8 cellular contexts compared by ENCODE assay signal in genomic region chr1:181149326-181150000, GRCh38.
DNase-seq lines count a peak whose midpoint lies in the region; ATAC-seq, FAIRE-seq and TF ChIP-seq lines count a peak whose summit lies in the region.

No MANE protein-coding gene starts in this region.

- peak overlapping the region; percentile 6; the same call in 1 of the 2 replicates for H3K27ac ChIP-seq in KMS-11
- H3K27ac ChIP-seq in naive thymus-derived CD4-positive, alpha-beta T cell (ENCODE audit: low read depth, low read length), result peak overlapping the region; percentile 57

- H3K4me3 Mint-ChIP-seq in naive thymus-derived CD4-positive, alpha-beta T cell, result peak overlapping the region; percentile 64 to 92 (median 80)

- TF ChIP-seq POLR2A in GM12891 (IDR thresholded peaks at IDR 0.05; ENCODE audit: low read depth, low read length), result peak; percentile 68

- H4K20me1 ChIP-seq in KMS-11 (ENCODE audit: insufficient read depth), result no peaks in the 10 kb centered on the region

- H3K4me2 ChIP-seq in KMS-11, result peak overlapping the region; percentile 55

- peaks cover 57% of the 10 kb centered on the region for H3K4me1 ChIP-seq in KMS-11 (ENCODE audit: low read depth, poor library complexity, severe bottlenecking)
- H3K4me1 ChIP-seq in naive thymus-derived CD4-positive, alpha-beta T cell (ENCODE audit: control insufficient read depth in 2 of 2, insufficient read depth in 2 of 2, low read length in 2 of 2), result peaks cover 34 to 41% of the 10 kb centered on the region in 2 donors

- POLR2A ChIA-PET in naive thymus-derived CD4-positive, alpha-beta T cell (lab: Charles Lee), result interaction anchor here (0.5 to 16.7 kb wide), 12 partner anchors 9 to 315 kb away, joined by 3 to 176 read pairs (median 6); partner anchors contain the start of genes IER5, MR1 and STX6

- FAIRE-seq in GM12891 (lab: Jason Lieb, UNC), result peak; percentile 92

- H2AFZ ChIP-seq in KMS-11 (ENCODE audit: low read depth), result no peak overlapping the region

- no peak for DNase-seq in GM12891 (ENCODE audit: insufficient read length, low spot score)
- peak; percentile 61 for DNase-seq in activated CD4-positive, alpha-beta T cell treated with anti-CD3 and anti-CD28 coated beads, Interleukin-2, amount 50 U/mL, for 4 hours
- DNase-seq in naive thymus-derived CD4-positive, alpha-beta T cell, result peak in 8 of 9 donors; percentile 70 to 89 (median 86)
- DNase-seq in GM03348 (ENCODE audit: low spot score), result no peak
- no peak for DNase-seq in HuH-7 (ENCODE audit: low spot score)
- no peak for DNase-seq in NCI-H510A treated with DMSO at 0.1 percent for 48 hours (lab: John Stamatoyannopoulos, UW)

- H3K27ac Mint-ChIP-seq in naive thymus-derived CD4-positive, alpha-beta T cell, result peak overlapping the region; percentile 76 to 97 (median 93)

- H3K36me3 Mint-ChIP-seq in naive thymus-derived CD4-positive, alpha-beta T cell, result peaks cover 0 to 34% (median 5%) of the 10 kb centered on the region in 5 donors

- H3K9ac ChIP-seq in KMS-11, result no peak overlapping the region

- H3K4me3 ChIP-seq in KMS-11 (IDR thresholded peaks at IDR 0.05; ENCODE audit: insufficient read depth, low read depth, low read length), result no peak overlapping the region
- H3K4me3 ChIP-seq in naive thymus-derived CD4-positive, alpha-beta T cell (ENCODE audit: low read length), result peak overlapping the region; percentile 12

- peak; percentile 79 for ATAC-seq in GM21529 (IDR thresholded peaks at IDR 0.05; ENCODE audit: unreplicated experiment)
- peak; percentile 97 for ATAC-seq in naive thymus-derived CD4-positive, alpha-beta T cell

- peaks cover 0 to 11% (median 0%) of the 10 kb centered on the region in 11 donors for H3K9me3 Mint-ChIP-seq in naive thymus-derived CD4-positive, alpha-beta T cell

- H3K36me3 ChIP-seq in KMS-11 (ENCODE audit: insufficient read depth), result no peaks in the 10 kb centered on the region
- no peaks in the 10 kb centered on the region for H3K36me3 ChIP-seq in naive thymus-derived CD4-positive, alpha-beta T cell (ENCODE audit: control insufficient read depth in 2 of 3, insufficient read depth in 3 of 3, low read length in 3 of 3)

- CTCF ChIA-PET in naive thymus-derived CD4-positive, alpha-beta T cell (lab: Charles Lee), result interaction anchor here (0.6 to 4.2 kb wide), 7 partner anchors 9 to 64 kb away, joined by 3 to 32 read pairs (median 12); no protein-coding TSS in a partner anchor

- intact Hi-C loops in naive thymus-derived CD4-positive, alpha-beta T cell (cut with micrococcal nuclease), result loop anchor here (1.0 to 10.0 kb wide), 7 partner anchors 10 to 647 kb away; partner anchors contain the start of genes ACBD6 (in 2 of the 2), IER5 (in 1 of the 2) and XPR1 (in 1 of the 2)

- no peaks in the 10 kb centered on the region for H3K9me3 ChIP-seq in naive thymus-derived CD4-positive, alpha-beta T cell (ENCODE audit: control insufficient read depth in 2 of 3, low read length in 3 of 3)

- no peak for TF ChIP-seq CTCF in KMS-11 (conservative IDR thresholded peaks at IDR 0.05; ENCODE audit: low read depth, low read length)

- peaks cover 50 to 79% (median 66%) of the 10 kb centered on the region in 7 donors for H3K4me1 Mint-ChIP-seq in naive thymus-derived CD4-positive, alpha-beta T cell

- H3K27me3 ChIP-seq in KMS-11 (ENCODE audit: insufficient read depth, low read depth), result peaks cover 20% of the 10 kb centered on the region; the same call in 1 of the 2 replicates
- no peaks in the 10 kb centered on the region for H3K27me3 ChIP-seq in naive thymus-derived CD4-positive, alpha-beta T cell (ENCODE audit: control insufficient read depth in 2 of 2, insufficient read depth in 2 of 2, low read length in 2 of 2)

- H3K79me2 ChIP-seq in KMS-11 (ENCODE audit: insufficient read depth, low read depth), result no peaks in the 10 kb centered on the region

- H3K27me3 Mint-ChIP-seq in naive thymus-derived CD4-positive, alpha-beta T cell, result peaks cover 0 to 21% (median 0%) of the 10 kb centered on the region in 5 donors

TF ChIP-seq in GM12891, 5 proteins besides CTCF, POLR2A, EP300 and RAD21:
- TF ChIP-seq TAF1 (IDR thresholded peaks at IDR 0.05; ENCODE audit: low read depth, low read length), result no peak
- no peak for TF ChIP-seq PAX5 (IDR thresholded peaks at IDR 0.05; ENCODE audit: insufficient read depth, low read length, severe bottlenecking)
- 0 out of 2 replicates have a peak, but pooled peaks have one; percentile 28 for TF ChIP-seq POLR2AphosphoS5 (IDR thresholded peaks at IDR 0.05; ENCODE audit: low read depth, low read length)
- peak; percentile 22; the same call in 1 of the 2 replicates for TF ChIP-seq SPI1 (IDR thresholded peaks at IDR 0.05; ENCODE audit: low read depth, low read length)
- 0 out of 2 replicates have a peak, but pooled peaks have one; percentile 45 for TF ChIP-seq POU2F2 (IDR thresholded peaks at IDR 0.05; ENCODE audit: low read depth, low read length)
TF ChIP-seq in GM12891: peak in this region for 3.

Comparison
In these comparisons a context has a peak if more than half of its experiments do, and no peak if none do; other contexts are left out.
1. DNase-seq: peak in activated CD4-positive, alpha-beta T cell treated with anti-CD3 and anti-CD28 coated beads, Interleukin-2, amount 50 U/mL, for 4 hours (2 of 2) and naive thymus-derived CD4-positive, alpha-beta T cell (8 of 9); none in GM12891 (single experiment), GM03348 (single experiment), HuH-7 (single experiment) and NCI-H510A treated with DMSO at 0.1 percent for 48 hours (single experiment).